Comparison of ENCODE assay signal across 20 cellular contexts in genomic region chr6:69732045-69732444, GRCh38.
DNase-seq lines count a peak whose midpoint lies in the region; ATAC-seq, FAIRE-seq and TF ChIP-seq lines count a peak whose summit lies in the region.
"Had no signal": no experiment of that assay in that cellular context is flagged by ENCODE, and none has a peak within 500 bp of the region (broad histone marks: within the 10 kb centered on the region; RNA-seq: fewer than 3 reads in every experiment).

No MANE protein-coding gene starts in this region.

- H3K27me3 Mint-ChIP-seq in activated T-helper 17 cell treated with anti-CD3 and anti-CD28 coated beads, Interleukin-2, amount 50 U/mL, for 72 hours = no peaks in the 10 kb centered on the region

- intact Hi-C loops in gastrocnemius medialis (cut with DNase I; ENCODE audit: low total_unique reads) = loop anchor here (5.0 kb wide), 1 partner anchor 60 kb away; no protein-coding TSS in a partner anchor
- intact Hi-C loops in pancreas (cut with DNase I) = no loop called here

- no peaks in the 10 kb centered on the region for H3K27me3 ChIP-seq in bronchial epithelial cell (ENCODE audit: control insufficient read depth, insufficient read depth, low read length)
- no peaks in the 10 kb centered on the region for H3K27me3 ChIP-seq in gastrocnemius medialis
- no peaks in the 10 kb centered on the region for H3K27me3 ChIP-seq in pancreas

- no peaks in the 10 kb centered on the region for H3K9me3 Mint-ChIP-seq in activated T-helper 17 cell treated with anti-CD3 and anti-CD28 coated beads, Interleukin-2, amount 50 U/mL, for 72 hours

- H3K36me3 ChIP-seq in bronchial epithelial cell (ENCODE audit: control insufficient read depth, insufficient read depth, low read length) (peaks cover 2% of the 10 kb centered on the region), gastrocnemius medialis (no peaks in the 10 kb centered on the region), pancreas (peaks cover 0 to 6% (median 0%) of the 10 kb centered on the region in 3 donors)

- H3K27ac ChIP-seq in gastrocnemius medialis (no peak overlapping the region), pancreas (no peak overlapping the region)

- H3K4me3 Mint-ChIP-seq in activated T-helper 17 cell treated with anti-CD3 and anti-CD28 coated beads, Interleukin-2, amount 50 U/mL, for 72 hours = no peak overlapping the region

- FAIRE-seq in bronchial epithelial cell (lab: Jason Lieb, UNC) (no peak), pancreas (lab: Jason Lieb, UNC) (no peak)
- FAIRE-seq: D721Med, GM12892, H1, RCC 7860 had no signal

- WGBS in pancreas, 2 donors = 49 to 66% methylated on average over 2 of the region's 2 CpGs

- TF ChIP-seq POLR2A in gastrocnemius medialis (IDR thresholded peaks at IDR 0.05) = no peak

- TF ChIP-seq CTCF in bronchial epithelial cell (IDR thresholded peaks at IDR 0.05; ENCODE audit: insufficient read depth, low read length, severe bottlenecking) (no peak), foreskin fibroblast (IDR thresholded peaks at IDR 0.05; ENCODE audit: low read depth, low read length) (no peak), gastrocnemius medialis (IDR thresholded peaks at IDR 0.05 in 4 of 5, conservative IDR thresholded peaks at IDR 0.05 in 1 of 5) (no peak), pancreas (IDR thresholded peaks at IDR 0.05) (no peak)

- DNase-seq in HCEC 1CT = peak; percentile 24
- DNase-seq in bronchial epithelial cell (ENCODE audit: low read depth) = peak; percentile 42
- DNase-seq in foreskin fibroblast = peak; percentile 5 to 23
- no peak for DNase-seq in gastrocnemius medialis
- no peak for DNase-seq in NCI-H146 treated with DMSO at 0.1 percent for 48 hours (lab: John Stamatoyannopoulos, UW; ENCODE audit: unreplicated experiment)
- DNase-seq in pancreas = no peak
- DNase-seq in NK-92 treated with Interleukin-12 subunit alpha and Interleukin-12 subunit beta, amount 100 ng/mL, for 24 hours (lab: John Stamatoyannopoulos, UW) = no peak
- DNase-seq: C1 segment of cervical spinal cord, MM.1S, NCI-H1092, NCI-H1436 treated with DMSO at 0.1 percent for 48 hours, NCI-H2029 treated with DMSO at 0.1 percent for 48 hours, NCI-H446 treated with DMSO at 0.1 percent for 48 hours, NCI-H748 treated with DMSO at 0.1 percent for 48 hours had no signal

- H3K4me1 Mint-ChIP-seq in activated T-helper 17 cell treated with anti-CD3 and anti-CD28 coated beads, Interleukin-2, amount 50 U/mL, for 72 hours = no peaks in the 10 kb centered on the region

- no peak overlapping the region for H3K27ac Mint-ChIP-seq in activated T-helper 17 cell treated with anti-CD3 and anti-CD28 coated beads, Interleukin-2, amount 50 U/mL, for 72 hours

- ATAC-seq in gastrocnemius medialis (peak; percentile 30 to 50), pancreas (no peak)
- no peak for ATAC-seq in activated T-helper 17 cell treated with anti-CD3 and anti-CD28 coated beads, Interleukin-2, amount 50 U/mL, for 72 hours (replicated peaks)
- ATAC-seq: Right ventricle myocardium inferior had no signal

- peaks cover 27% of the 10 kb centered on the region for H3K36me3 Mint-ChIP-seq in activated T-helper 17 cell treated with anti-CD3 and anti-CD28 coated beads, Interleukin-2, amount 50 U/mL, for 72 hours (ENCODE audit: low read depth)

- H3K4me3 ChIP-seq in bronchial epithelial cell (ENCODE audit: low read depth, low read length) = no peak overlapping the region
- no peak overlapping the region for H3K4me3 ChIP-seq in foreskin fibroblast (ENCODE audit: low read depth in 1 of 2, low read length in 2 of 2)
- no peak overlapping the region for H3K4me3 ChIP-seq in gastrocnemius medialis
- H3K4me3 ChIP-seq in pancreas = no peak overlapping the region

- no peaks in the 10 kb centered on the region for H3K9me3 ChIP-seq in gastrocnemius medialis
- H3K9me3 ChIP-seq in pancreas = no peaks in the 10 kb centered on the region

- peaks cover 10 to 17% of the 10 kb centered on the region in 2 donors for H3K4me1 ChIP-seq in gastrocnemius medialis
- no peaks in the 10 kb centered on the region for H3K4me1 ChIP-seq in pancreas

- in situ Hi-C loops in gastrocnemius medialis (cut with MboI; ENCODE audit: low sequenced_read_pairs in 4 of 4) = no loop called here

Comparison
In these comparisons a context has a peak if more than half of its experiments do, and no peak if none do; other contexts are left out.
1. DNase-seq: peak in HCEC 1CT (single experiment), bronchial epithelial cell (single experiment) and foreskin fibroblast (2 of 2); none in gastrocnemius medialis (0 of 2), NCI-H146 treated with DMSO at 0.1 percent for 48 hours (single experiment), pancreas (0 of 6) and NK-92 treated with Interleukin-12 subunit alpha and Interleukin-12 subunit beta, amount 100 ng/mL, for 24 hours (single experiment).
2. ATAC-seq: peak in gastrocnemius medialis (2 of 2); none in pancreas (0 of 4) and activated T-helper 17 cell treated with anti-CD3 and anti-CD28 coated beads, Interleukin-2, amount 50 U/mL, for 72 hours (single experiment).